Comparison of ENCODE assay signal across 2 cellular contexts in genomic region chr4:25177147-25177546, GRCh38.
TF ChIP-seq lines count a peak whose summit lies in the region.

No MANE protein-coding gene starts in this region.

TF ChIP-seq in HepG2, 621 proteins besides CTCF, POLR2A, EP300 and RAD21:
- TF ChIP-seq MAFF (IDR thresholded peaks at IDR 0.05; ENCODE audit: low read depth, low read length) (peak; percentile 96), HES4 (CRISPR knock-in tag; IDR thresholded peaks at IDR 0.05; ENCODE audit: borderline replicate concordance) (no peak), MAFK (conservative IDR thresholded peaks at IDR 0.05 in 1 of 2, IDR thresholded peaks at IDR 0.05 in 1 of 2; ENCODE audit: low read length in 2 of 2) (peak; percentile 94 to 96)

TF ChIP-seq in K562, 482 proteins besides CTCF, POLR2A, EP300 and RAD21:
- peak; percentile 81 for TF ChIP-seq ZNF316 (IDR thresholded peaks at IDR 0.05)
- TF ChIP-seq MAFK (IDR thresholded peaks at IDR 0.05; ENCODE audit: low read length), result peak; percentile 66
- TF ChIP-seq MAFF (IDR thresholded peaks at IDR 0.05; ENCODE audit: low read length), result peak; percentile 64; the same call in 1 of the 2 replicates
- TF ChIP-seq MAFG (tag; conservative IDR thresholded peaks at IDR 0.05), result peak; percentile 65; the same call in 1 of the 2 replicates
- TF ChIP-seq DMBX1 (CRISPR knock-in tag; IDR thresholded peaks at IDR 0.05; ENCODE audit: borderline replicate concordance), result no peak
- TF ChIP-seq THAP12 (CRISPR knock-in tag; IDR thresholded peaks at IDR 0.05), result no peak
- peak; percentile 67 for TF ChIP-seq C11orf30 (IDR thresholded peaks at IDR 0.05; ENCODE audit: low read depth)
